In genomic region chr20:31747640-31748039, GRCh38 we compare ENCODE assay signal across 1 cellular context.
TF ChIP-seq lines count a peak whose summit lies in the region.

No MANE protein-coding gene starts in this region.

TF ChIP-seq in SK-N-SH treated with all-trans-retinoic acid at 6 μM for 48 hours, 23 proteins besides CTCF, POLR2A, EP300 and RAD21:
- TF ChIP-seq POU6F1 (CRISPR knock-in tag; IDR thresholded peaks at IDR 0.05; ENCODE audit: borderline replicate concordance, low read depth) (no peak), SNAI2 (CRISPR knock-in tag; IDR thresholded peaks at IDR 0.05) (no peak), ZNF70 (CRISPR knock-in tag; IDR thresholded peaks at IDR 0.05) (no peak), ARNTL (CRISPR knock-in tag; IDR thresholded peaks at IDR 0.05; ENCODE audit: borderline replicate concordance, low read depth) (no peak), ISL1 (CRISPR knock-in tag; IDR thresholded peaks at IDR 0.05) (no peak), ZFP30 (CRISPR knock-in tag; IDR thresholded peaks at IDR 0.05) (no peak), PATZ1 (CRISPR knock-in tag; IDR thresholded peaks at IDR 0.05; ENCODE audit: borderline replicate concordance) (no peak)
